Comparison of ENCODE assay signal across 9 cellular contexts in genomic region chr6:5036309-5036708, GRCh38. TPM values are rescaled to one million over a fixed set of nuclear protein-coding genes. Genes with fewer than 3 reads are reported as not detected.
DNase-seq lines count a peak whose midpoint lies in the region; TF ChIP-seq lines count a peak whose summit lies in the region.
"Had no signal": no experiment of that assay in that cellular context is flagged by ENCODE, and none has a peak within 500 bp of the region (broad histone marks: within the 10 kb centered on the region; RNA-seq: fewer than 3 reads in every experiment).

No MANE protein-coding gene starts in this region.

- no peaks in the 10 kb centered on the region for H3K36me3 ChIP-seq in CD4-positive, alpha-beta memory T cell (ENCODE audit: insufficient read depth, low read length)

- no peaks in the 10 kb centered on the region for H3K27me3 ChIP-seq in CD4-positive, alpha-beta memory T cell (ENCODE audit: insufficient read depth, low read length)

- POLR2A ChIA-PET in CD4-positive, alpha-beta memory T cell (lab: Charles Lee; ENCODE audit: partially characterized antibody): no interaction called here

- no peaks in the 10 kb centered on the region for H3K9me3 ChIP-seq in iPS-18c (ENCODE audit: control insufficient read depth, insufficient read depth, low read length)
- H3K9me3 ChIP-seq in CD4-positive, alpha-beta memory T cell (ENCODE audit: control insufficient read depth in 1 of 2, low read length in 2 of 2): no peaks in the 10 kb centered on the region

- DNase-seq in Daoy (ENCODE audit: low read depth) (peak; percentile 63), MV-4-11 (lab: John Stamatoyannopoulos, UW) (peak; percentile 37), SK-N-DZ (ENCODE audit: low spot score) (peak; percentile 87), osteocyte (ENCODE audit: extremely low spot score, unreplicated experiment) (no peak), HFFc6 (no peak)
- DNase-seq in CD4-positive, alpha-beta memory T cell: no peak
- no peak for DNase-seq in stimulated activated CD8-positive, alpha-beta memory T cell treated with anti-CD3 and anti-CD28 coated beads, Interleukin-4, amount 100 ng/mL, for 48 hours
- DNase-seq: activated CD4-positive, alpha-beta T cell treated with anti-CD3 and anti-CD28 coated beads, Interleukin-2, amount 50 U/mL, for 1 hour had no signal

- intact Hi-C loops in CD4-positive, alpha-beta memory T cell (cut with micrococcal nuclease): no loop called here

- no peak overlapping the region for H3K27ac Mint-ChIP-seq in osteocyte (ENCODE audit: unreplicated experiment)
- H3K27ac Mint-ChIP-seq in HFFc6: no peak overlapping the region
- H3K27ac Mint-ChIP-seq in CD4-positive, alpha-beta memory T cell: no peak overlapping the region

- no peak for TF ChIP-seq CTCF in osteocyte (IDR thresholded peaks at IDR 0.05)
- no peak for TF ChIP-seq CTCF in HFFc6 (IDR thresholded peaks at IDR 0.05)

- no peaks in the 10 kb centered on the region for H3K4me1 ChIP-seq in CD4-positive, alpha-beta memory T cell (ENCODE audit: insufficient read depth, low read length)

- H3K4me1 Mint-ChIP-seq in osteocyte (ENCODE audit: unreplicated experiment) (peaks cover 17% of the 10 kb centered on the region), HFFc6 (ENCODE audit: low read depth) (peaks cover 22% of the 10 kb centered on the region)
- peaks cover 0 to 1% (median 0%) of the 10 kb centered on the region in 4 donors for H3K4me1 Mint-ChIP-seq in CD4-positive, alpha-beta memory T cell

- H3K9me3 Mint-ChIP-seq in osteocyte (ENCODE audit: unreplicated experiment): no peaks in the 10 kb centered on the region
- H3K9me3 Mint-ChIP-seq in HFFc6: no peaks in the 10 kb centered on the region
- peaks cover 0 to 2% (median 0%) of the 10 kb centered on the region in 8 donors for H3K9me3 Mint-ChIP-seq in CD4-positive, alpha-beta memory T cell

- no peak overlapping the region for H3K27ac ChIP-seq in CD4-positive, alpha-beta memory T cell (ENCODE audit: low read depth, low read length)

- H3K4me3 Mint-ChIP-seq in osteocyte (ENCODE audit: unreplicated experiment): no peak overlapping the region
- H3K4me3 Mint-ChIP-seq in HFFc6: no peak overlapping the region
- H3K4me3 Mint-ChIP-seq in CD4-positive, alpha-beta memory T cell: no peak overlapping the region

- peak overlapping the region; percentile 15; the same call in 1 of the 2 replicates for H3K4me3 ChIP-seq in iPS-18c (ENCODE audit: insufficient read depth, low read depth, low read length)
- H3K4me3 ChIP-seq in CD4-positive, alpha-beta memory T cell (ENCODE audit: low read length in 2 of 2): no peak overlapping the region

- H3K27me3 Mint-ChIP-seq in osteocyte (ENCODE audit: unreplicated experiment): no peaks in the 10 kb centered on the region
- no peaks in the 10 kb centered on the region; the same call in 1 of the 2 replicates for H3K27me3 Mint-ChIP-seq in HFFc6 (ENCODE audit: insufficient read depth)
- H3K27me3 Mint-ChIP-seq in CD4-positive, alpha-beta memory T cell: no peaks in the 10 kb centered on the region

- no peaks in the 10 kb centered on the region for H3K36me3 Mint-ChIP-seq in osteocyte (ENCODE audit: unreplicated experiment)
- H3K36me3 Mint-ChIP-seq in HFFc6 (ENCODE audit: low read depth): no peaks in the 10 kb centered on the region
- H3K36me3 Mint-ChIP-seq in CD4-positive, alpha-beta memory T cell: no peaks in the 10 kb centered on the region

- CTCF ChIA-PET in CD4-positive, alpha-beta memory T cell (lab: Charles Lee; ENCODE audit: partially characterized antibody): no interaction called here

RNA-seq across cellular contexts. Expression of gene RPP40, which starts 32.5 kb away (rescaled TPM):
- 81.5 and 89.5 TPM in 2 replicates for total RNA-seq in Daoy (2014; rRNA removed; shearing (Covaris generic))
- 32.7 and 34.0 TPM in 2 replicates for polyA plus RNA-seq in SK-N-DZ (2014; cell fraction: cytosol; rRNA removed)
- 16.9 and 24.2 TPM in 2 replicates for polyA plus RNA-seq in SK-N-DZ (2014; cell fraction: nucleus; rRNA removed)
- 4.2 and 5.6 TPM in 2 replicates for total RNA-seq in osteocyte
- 10 to 100 TPM; 11.2 to 18.2 (median 16.8) TPM for total RNA-seq in HFFc6 (2021; fragmentation: NEBNext Ultra II Directional; extraction: Animal tissue kit (Norgen Biotek cat#: 25700))
- 1 to 10 TPM; 5.5 to 6.3 TPM for total RNA-seq in CD4-positive, alpha-beta memory T cell
- polyA plus RNA-seq in CD4-positive, alpha-beta memory T cell: 10 to 100 TPM; 13.4 to 16.3 TPM

RNA-seq across cellular contexts. Expression of gene PPP1R3G, which starts 48.8 kb away (rescaled TPM):
- total RNA-seq in Daoy (2014; rRNA removed; shearing (Covaris generic)): 0.18 and 0.23 TPM in 2 replicates
- polyA plus RNA-seq in SK-N-DZ (2014; cell fraction: cytosol; rRNA removed): 0.05 and 0.12 TPM in 2 replicates
- polyA plus RNA-seq in SK-N-DZ (2014; cell fraction: nucleus; rRNA removed): 0.09 TPM in 1 of 2 replicates, not detected in the other
- 0.29 and 0.40 TPM in 2 replicates for total RNA-seq in osteocyte
- total RNA-seq in HFFc6 (2021; fragmentation: NEBNext Ultra II Directional; extraction: Animal tissue kit (Norgen Biotek cat#: 25700)): 1 to 10 TPM in 4 of 6 experiments, under 1 TPM in 2; 0.55 to 1.6 (median 1.4) TPM
- not detected for total RNA-seq in CD4-positive, alpha-beta memory T cell
- not detected for polyA plus RNA-seq in CD4-positive, alpha-beta memory T cell

Comparison
In these comparisons a context has a peak if more than half of its experiments do, and no peak if none do; other contexts are left out.
1. DNase-seq: peak in Daoy (single experiment), MV-4-11 (single experiment) and SK-N-DZ (single experiment); none in osteocyte (single experiment), HFFc6 (single experiment), CD4-positive, alpha-beta memory T cell (0 of 5) and stimulated activated CD8-positive, alpha-beta memory T cell treated with anti-CD3 and anti-CD28 coated beads, Interleukin-4, amount 100 ng/mL, for 48 hours (single experiment).